22 cellular contexts compared by ENCODE assay signal in the genomic region with DNA sequence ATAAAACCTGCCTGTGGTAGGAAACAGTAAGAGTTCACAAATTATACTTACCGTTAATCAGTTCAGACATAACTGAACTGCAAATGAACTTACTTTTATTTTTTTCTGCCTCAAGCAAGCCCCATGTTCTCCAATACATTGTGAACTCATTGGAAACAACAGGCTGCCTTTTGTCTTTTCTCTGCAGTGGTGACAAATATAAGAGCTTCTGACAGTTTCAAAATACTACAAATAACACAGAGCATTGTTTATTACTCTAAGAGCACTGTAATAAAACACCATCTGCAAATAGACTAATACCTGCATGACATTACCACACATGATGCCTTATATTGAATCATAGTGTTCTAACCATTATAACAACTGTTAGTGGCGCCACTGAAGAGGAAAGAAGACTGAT.
DNase-seq lines count a peak whose midpoint lies in the region; ATAC-seq, FAIRE-seq and TF ChIP-seq lines count a peak whose summit lies in the region.
"Had no signal": no experiment of that assay in that cellular context is flagged by ENCODE, and none has a peak within 500 bp of the region (broad histone marks: within the 10 kb centered on the region; RNA-seq: fewer than 3 reads in every experiment).

No MANE protein-coding gene starts in this region.

- H3K4me1 ChIP-seq in Loucy (ENCODE audit: insufficient read depth, low read length, poor library complexity, severe bottlenecking), result no peaks in the 10 kb centered on the region
- no peaks in the 10 kb centered on the region for H3K4me1 ChIP-seq in HepG2 (ENCODE audit: insufficient read depth, low read length)
- H3K4me1 ChIP-seq: BE2C, Caco-2 had no signal

- POLR2A ChIA-PET in HepG2 (lab: Yijun Ruan, JAX), result no interaction called here

- in situ Hi-C loops in HepG2 (cut with HindIII; ENCODE audit: extremely low pct_ligation_motif_present, low pct_unique_long_range_greater_than_20kb), result no loop called here

- H3K4me3 Mint-ChIP-seq in HFFc6, result no peak overlapping the region
- H3K4me3 Mint-ChIP-seq: CD4-positive, alpha-beta T cell; GM23338 had no signal

- H3K27me3 Mint-ChIP-seq in HFFc6 (ENCODE audit: insufficient read depth), result peaks cover 2% of the 10 kb centered on the region; the same call in 1 of the 2 replicates

- DNase-seq in NCI-H2081 treated with DMSO at 0.1 percent for 48 hours (lab: John Stamatoyannopoulos, UW) (peak; percentile 61), foreskin melanocyte (peak; percentile 68), pons (ENCODE audit: low spot score) (peak; percentile 34), HepG2 (ENCODE audit: low spot score) (no peak), HFFc6 (no peak)
- DNase-seq: ACHN; BE2C; Caco-2; CD4-positive, alpha-beta T cell; DMS153; DMS79; GDM1; HCEC 1CT had no signal

- H3K4me3 ChIP-seq in Loucy (ENCODE audit: low read length, poor library complexity, severe bottlenecking) (no peak overlapping the region), HepG2 (replicated peaks in 1 of 3; ENCODE audit: insufficient read depth in 1 of 3, low read depth in 2 of 3, low read length in 3 of 3) (no peak overlapping the region)
- H3K4me3 ChIP-seq: GM23338 had no signal

- H3K9me2 ChIP-seq in Loucy (replicated peaks; ENCODE audit: low read depth, low read length), result no peaks in the 10 kb centered on the region

- no peaks in the 10 kb centered on the region for H3K9me3 Mint-ChIP-seq in HFFc6
- H3K9me3 Mint-ChIP-seq: CD4-positive, alpha-beta T cell had no signal

- H3K79me2 ChIP-seq in Loucy (ENCODE audit: insufficient read depth, low read length) (no peaks in the 10 kb centered on the region), HepG2 (ENCODE audit: insufficient read depth, low read length) (no peaks in the 10 kb centered on the region)

- TF ChIP-seq POLR2A in HepG2 (IDR thresholded peaks at IDR 0.05; ENCODE audit: insufficient read depth in 1 of 2, low read depth in 2 of 2, low read length in 2 of 2), result no peak

- H3K36me3 Mint-ChIP-seq in HFFc6 (ENCODE audit: low read depth), result no peaks in the 10 kb centered on the region

- no peak overlapping the region for H3K4me2 ChIP-seq in Loucy (ENCODE audit: low read depth, low read length, poor library complexity, severe bottlenecking)
- H3K4me2 ChIP-seq in HepG2 (ENCODE audit: low read depth, low read length), result no peak overlapping the region
- H3K4me2 ChIP-seq: GM23338 had no signal

- no peak for FAIRE-seq in HepG2 (lab: Jason Lieb, UNC)
- FAIRE-seq: A204.1, D721Med, GM12892, GM18507, H54 had no signal

- 0 out of 2 replicates have a peak overlapping the region, but pooled peaks have one; percentile 31 for H2AFZ ChIP-seq in Loucy (ENCODE audit: low read length)
- no peak overlapping the region for H2AFZ ChIP-seq in HepG2 (ENCODE audit: low read length)
- H2AFZ ChIP-seq: GM23338 had no signal

- CTCF ChIA-PET in HepG2 (lab: Yijun Ruan, JAX; ENCODE audit: low intra/inter-chr PET ratio, low total read pairs), result no interaction called here

- H3K27ac Mint-ChIP-seq in HFFc6, result no peak overlapping the region
- H3K27ac Mint-ChIP-seq: CD4-positive, alpha-beta T cell; GM23338 had no signal

- WGBS in HepG2 (ENCODE audit: low lambda C conversion rate), result 1% methylated on average over 2 of the region's 2 CpGs

- H3K9ac ChIP-seq in Loucy (ENCODE audit: low read depth, low read length, poor library complexity, severe bottlenecking) (no peak overlapping the region), HepG2 (ENCODE audit: insufficient read depth, low read depth, low read length) (no peak overlapping the region)

- H4K20me1 ChIP-seq in Loucy (ENCODE audit: insufficient read depth, low read length, poor library complexity, severe bottlenecking) (no peaks in the 10 kb centered on the region), HepG2 (ENCODE audit: insufficient read depth, low read length) (no peaks in the 10 kb centered on the region)

- H3K4me1 Mint-ChIP-seq in HFFc6 (ENCODE audit: low read depth), result no peaks in the 10 kb centered on the region
- H3K4me1 Mint-ChIP-seq: GM23338 had no signal

- no peak overlapping the region for H3K27ac ChIP-seq in HepG2 (ENCODE audit: extremely low read length, insufficient read depth, low read length)
- H3K27ac ChIP-seq: C4-2B had no signal

- no peak for TF ChIP-seq CTCF in Loucy (conservative IDR thresholded peaks at IDR 0.05; ENCODE audit: low read length)
- no peak for TF ChIP-seq CTCF in HepG2 (CRISPR knock-in tag; IDR thresholded peaks at IDR 0.05)
- no peak for TF ChIP-seq CTCF in HFFc6 (IDR thresholded peaks at IDR 0.05)

- TF ChIP-seq RAD21 in HepG2 (CRISPR knock-in tag; IDR thresholded peaks at IDR 0.05), result no peak

- intact Hi-C loops in HepG2 (cut with micrococcal nuclease; ENCODE audit: unreplicated experiment), result no loop called here

- H3K27me3 ChIP-seq in Loucy (ENCODE audit: insufficient read depth, low read length, poor library complexity, severe bottlenecking) (no peaks in the 10 kb centered on the region), HepG2 (ENCODE audit: control insufficient read depth in 1 of 2, insufficient read depth in 2 of 2, low read length in 2 of 2) (no peaks in the 10 kb centered on the region)

- TF ChIP-seq EP300 in HepG2 (IDR thresholded peaks at IDR 0.05; ENCODE audit: low read depth in 2 of 2, low read length in 2 of 2) (no peak), HepG2 (CRISPR knock-in tag; IDR thresholded peaks at IDR 0.05; ENCODE audit: borderline replicate concordance) (no peak)

- H3K9me3 ChIP-seq in Loucy (ENCODE audit: insufficient read depth, low read depth, low read length) (no peaks in the 10 kb centered on the region), HepG2 (ENCODE audit: low read length) (no peaks in the 10 kb centered on the region)
- H3K9me3 ChIP-seq: BE2C had no signal

- no TSS peak for BruUV-seq in HepG2 (replicated peaks; lab: Mats Ljungman, UMichigan)

- no peaks in the 10 kb centered on the region for H3F3A ChIP-seq in Loucy (ENCODE audit: low read depth)

- no peaks in the 10 kb centered on the region for H3K36me3 ChIP-seq in Loucy (ENCODE audit: insufficient read depth, low read length)
- no peaks in the 10 kb centered on the region for H3K36me3 ChIP-seq in HepG2 (replicated peaks in 1 of 2; ENCODE audit: control insufficient read depth in 1 of 2, insufficient read depth in 2 of 2, low read length in 2 of 2)
- H3K36me3 ChIP-seq: BE2C had no signal

- ATAC-seq in GM21526 (IDR thresholded peaks at IDR 0.05; ENCODE audit: low FRiP score, unreplicated experiment), result no peak
- no peak for ATAC-seq in HepG2
- ATAC-seq: GM23338 had no signal

TF ChIP-seq in HepG2, 621 proteins besides CTCF, POLR2A, EP300 and RAD21 (continues in another document):
- TF ChIP-seq ZNF883 (CRISPR knock-in tag; IDR thresholded peaks at IDR 0.05; ENCODE audit: not compliant biosample characterization) (no peak), ZNF773 (CRISPR knock-in tag; IDR thresholded peaks at IDR 0.05; ENCODE audit: borderline replicate concordance) (no peak), ZBTB20 (CRISPR knock-in tag; IDR thresholded peaks at IDR 0.05; ENCODE audit: borderline replicate concordance, low read depth) (no peak)
- TF ChIP-seq, protein P1, sequence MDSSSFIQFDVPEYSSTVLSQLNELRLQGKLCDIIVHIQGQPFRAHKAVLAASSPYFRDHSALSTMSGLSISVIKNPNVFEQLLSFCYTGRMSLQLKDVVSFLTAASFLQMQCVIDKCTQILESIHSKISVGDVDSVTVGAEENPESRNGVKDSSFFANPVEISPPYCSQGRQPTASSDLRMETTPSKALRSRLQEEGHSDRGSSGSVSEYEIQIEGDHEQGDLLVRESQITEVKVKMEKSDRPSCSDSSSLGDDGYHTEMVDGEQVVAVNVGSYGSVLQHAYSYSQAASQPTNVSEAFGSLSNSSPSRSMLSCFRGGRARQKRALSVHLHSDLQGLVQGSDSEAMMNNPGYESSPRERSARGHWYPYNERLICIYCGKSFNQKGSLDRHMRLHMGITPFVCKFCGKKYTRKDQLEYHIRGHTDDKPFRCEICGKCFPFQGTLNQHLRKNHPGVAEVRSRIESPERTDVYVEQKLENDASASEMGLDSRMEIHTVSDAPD (CRISPR knock-in tag; IDR thresholded peaks at IDR 0.05), result no peak
- TF ChIP-seq, protein P2, sequence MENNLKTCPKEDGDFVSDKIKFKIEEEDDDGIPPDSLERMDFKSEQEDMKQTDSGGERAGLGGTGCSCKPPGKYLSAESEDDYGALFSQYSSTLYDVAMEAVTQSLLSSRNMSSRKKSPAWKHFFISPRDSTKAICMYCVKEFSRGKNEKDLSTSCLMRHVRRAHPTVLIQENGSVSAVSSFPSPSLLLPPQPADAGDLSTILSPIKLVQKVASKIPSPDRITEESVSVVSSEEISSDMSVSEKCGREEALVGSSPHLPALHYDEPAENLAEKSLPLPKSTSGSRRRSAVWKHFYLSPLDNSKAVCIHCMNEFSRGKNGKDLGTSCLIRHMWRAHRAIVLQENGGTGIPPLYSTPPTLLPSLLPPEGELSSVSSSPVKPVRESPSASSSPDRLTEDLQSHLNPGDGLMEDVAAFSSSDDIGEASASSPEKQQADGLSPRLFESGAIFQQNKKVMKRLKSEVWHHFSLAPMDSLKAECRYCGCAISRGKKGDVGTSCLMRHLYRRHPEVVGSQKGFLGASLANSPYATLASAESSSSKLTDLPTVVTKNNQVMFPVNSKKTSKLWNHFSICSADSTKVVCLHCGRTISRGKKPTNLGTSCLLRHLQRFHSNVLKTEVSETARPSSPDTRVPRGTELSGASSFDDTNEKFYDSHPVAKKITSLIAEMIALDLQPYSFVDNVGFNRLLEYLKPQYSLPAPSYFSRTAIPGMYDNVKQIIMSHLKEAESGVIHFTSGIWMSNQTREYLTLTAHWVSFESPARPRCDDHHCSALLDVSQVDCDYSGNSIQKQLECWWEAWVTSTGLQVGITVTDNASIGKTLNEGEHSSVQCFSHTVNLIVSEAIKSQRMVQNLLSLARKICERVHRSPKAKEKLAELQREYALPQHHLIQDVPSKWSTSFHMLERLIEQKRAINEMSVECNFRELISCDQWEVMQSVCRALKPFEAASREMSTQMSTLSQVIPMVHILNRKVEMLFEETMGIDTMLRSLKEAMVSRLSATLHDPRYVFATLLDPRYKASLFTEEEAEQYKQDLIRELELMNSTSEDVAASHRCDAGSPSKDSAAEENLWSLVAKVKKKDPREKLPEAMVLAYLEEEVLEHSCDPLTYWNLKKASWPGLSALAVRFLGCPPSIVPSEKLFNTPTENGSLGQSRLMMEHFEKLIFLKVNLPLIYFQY (CRISPR knock-in tag; IDR thresholded peaks at IDR 0.05; ENCODE audit: borderline replicate concordance), result no peak

Comparison
In these comparisons a context has a peak if more than half of its experiments do, and no peak if none do; other contexts are left out.
1. DNase-seq: peak in NCI-H2081 treated with DMSO at 0.1 percent for 48 hours (single experiment), foreskin melanocyte (single experiment) and pons (single experiment); none in HepG2 (single experiment) and HFFc6 (single experiment).